Comparison of ENCODE assay signal across 22 cellular contexts in genomic region chr5:14216372-14216771, GRCh38.
A peak's percentile ranks its signal among the peaks of the same experiment; 100 is the strongest.
DNase-seq lines count a peak whose midpoint lies in the region; ATAC-seq, FAIRE-seq and TF ChIP-seq lines count a peak whose summit lies in the region.
"Had no signal": no experiment of that assay in that cellular context is flagged by ENCODE, and none has a peak within 500 bp of the region (broad histone marks: within the 10 kb centered on the region; RNA-seq: fewer than 3 reads in every experiment).

No MANE protein-coding gene starts in this region.

- peak overlapping the region; percentile 73 for H3K27ac ChIP-seq in psoas muscle
- no peak overlapping the region for H3K27ac ChIP-seq in colonic mucosa
- peak overlapping the region in 1 of 2 donors; percentile 51 for H3K27ac ChIP-seq in coronary artery
- H3K27ac ChIP-seq: ovary, thyroid gland had no signal

- no peak for TF ChIP-seq RAD21 in Ishikawa (IDR thresholded peaks at IDR 0.05; ENCODE audit: low read depth)

- WGBS in psoas muscle, 3 donors: 74 to 92% (median 77%) methylated on average over 2 of the region's 2 CpGs

- FAIRE-seq in GM12892 (lab: Jason Lieb, UNC): peak; percentile 42
- FAIRE-seq: endometrium, H1, islet of Langerhans had no signal

- no peak for ATAC-seq in psoas muscle
- ATAC-seq: naive thymus-derived CD4-positive, alpha-beta T cell had no signal

- H3K9me3 ChIP-seq in psoas muscle (no peaks in the 10 kb centered on the region), colonic mucosa (no peaks in the 10 kb centered on the region)
- H3K9me3 ChIP-seq: ovary, thyroid gland had no signal

- H3K4me3 ChIP-seq in psoas muscle (no peak overlapping the region), colonic mucosa (no peak overlapping the region), coronary artery (no peak overlapping the region)
- H3K4me3 ChIP-seq: lung, ovary, thyroid gland had no signal

- TF ChIP-seq POLR2A in GM12892 (IDR thresholded peaks at IDR 0.05; ENCODE audit: low read depth, low read length): no peak

- TF ChIP-seq CTCF in psoas muscle (IDR thresholded peaks at IDR 0.05): no peak
- TF ChIP-seq CTCF in GM20000 (IDR thresholded peaks at IDR 0.05; ENCODE audit: extremely low read depth, missing control alignments): no peak
- no peak for TF ChIP-seq CTCF in colonic mucosa (IDR thresholded peaks at IDR 0.05)
- TF ChIP-seq CTCF in coronary artery (IDR thresholded peaks at IDR 0.05): no peak

- intact Hi-C loops in psoas muscle (cut with DNase I) (no loop called here), colonic mucosa (cut with DNase I) (no loop called here)

- H3K36me3 ChIP-seq in psoas muscle (ENCODE audit: insufficient read depth in 1 of 2, low read depth in 1 of 2) (no peaks in the 10 kb centered on the region), colonic mucosa (no peaks in the 10 kb centered on the region)
- H3K36me3 ChIP-seq: ovary, thyroid gland had no signal

- DNase-seq in GM12892 (ENCODE audit: insufficient read length) (no peak), fibroblast of peridontal ligament (ENCODE audit: extremely low read depth) (peak; percentile 37), psoas muscle (no peak), GM20000 (ENCODE audit: low spot score) (no peak), colonic mucosa (no peak), coronary artery (ENCODE audit: low spot score) (no peak), epidermal melanocyte (ENCODE audit: insufficient read length, low spot score) (no peak)
- DNase-seq: CD4-positive, CD25-positive, alpha-beta regulatory T cell; DMS 273 treated with DMSO at 0.1 percent for 48 hours; hippocampal formation; naive thymus-derived CD4-positive, alpha-beta T cell; NCI-H1417; NCI-H526 treated with DMSO at 0.1 percent for 48 hours; ovary; Right ventricle myocardium superior; stimulated activated naive CD4-positive, alpha-beta T cell; thyroid gland had no signal

- TF ChIP-seq EP300 in Ishikawa (IDR thresholded peaks at IDR 0.05; ENCODE audit: borderline replicate concordance): no peak

- H3K27me3 ChIP-seq in psoas muscle (ENCODE audit: insufficient read depth in 3 of 3, low read length in 2 of 3): no peaks in the 10 kb centered on the region
- H3K27me3 ChIP-seq in colonic mucosa: no peaks in the 10 kb centered on the region
- H3K27me3 ChIP-seq: ovary, thyroid gland had no signal

- peak overlapping the region in 1 of 2 donors; percentile 62 for H3K9ac ChIP-seq in colonic mucosa (ENCODE audit: low read depth in 2 of 2, low read length in 2 of 2)

- H3K4me1 ChIP-seq in psoas muscle (peaks cover 83% of the 10 kb centered on the region), colonic mucosa (peaks cover 12% of the 10 kb centered on the region)

TF ChIP-seq in Ishikawa, 13 proteins besides CTCF, POLR2A, EP300 and RAD21:
- no peak for TF ChIP-seq FOXM1 (IDR thresholded peaks at IDR 0.05; ENCODE audit: borderline replicate concordance, low read depth)
- TF ChIP-seq MAX (IDR thresholded peaks at IDR 0.05): 0 out of 2 replicates have a peak, but pooled peaks have one; percentile 20
- TF ChIP-seq TEAD4 (IDR thresholded peaks at IDR 0.05): peak; percentile 37; the same call in 1 of the 2 replicates
